In genomic region chr11:26575946-26576345, GRCh38 we compare ENCODE assay signal across 22 cellular contexts. TPM values are rescaled to one million over a fixed set of nuclear protein-coding genes. Genes with fewer than 3 reads are reported as not detected.
DNase-seq lines count a peak whose midpoint lies in the region; ATAC-seq and TF ChIP-seq lines count a peak whose summit lies in the region.
"Had no signal": no experiment of that assay in that cellular context is flagged by ENCODE, and none has a peak within 500 bp of the region (broad histone marks: within the 10 kb centered on the region; RNA-seq: fewer than 3 reads in every experiment).

No MANE protein-coding gene starts in this region.

- no peak overlapping the region for H3K4me3 ChIP-seq in lower lobe of right lung
- H3K4me3 ChIP-seq: A549, GM12878 had no signal

- peak; percentile 66 to 70 for ATAC-seq in lower lobe of right lung
- no peak for ATAC-seq in GM21515 (IDR thresholded peaks at IDR 0.05; ENCODE audit: unreplicated experiment)
- ATAC-seq: A549, GM12878 had no signal

- no peaks in the 10 kb centered on the region for H3K9me3 ChIP-seq in lower lobe of right lung
- H3K9me3 ChIP-seq: A549, Caco-2, SK-N-SH had no signal

- H3K4me3 Mint-ChIP-seq in MCF 10A (ENCODE audit: unreplicated experiment): no peak overlapping the region
- H3K4me3 Mint-ChIP-seq: CD4-positive, alpha-beta T cell; HFFc6 had no signal

- no peaks in the 10 kb centered on the region for H3K36me3 ChIP-seq in lower lobe of right lung

- no TSS peak for BruUV-seq in MCF 10A (replicated peaks; lab: Mats Ljungman, UMichigan)

- no peak overlapping the region for H3K27ac ChIP-seq in lower lobe of right lung
- H3K27ac ChIP-seq: A549 had no signal

- no peak for TF ChIP-seq CTCF in MCF 10A (IDR thresholded peaks at IDR 0.05; ENCODE audit: unreplicated experiment)
- no peak for TF ChIP-seq CTCF in lower lobe of right lung (IDR thresholded peaks at IDR 0.05)

- no peaks in the 10 kb centered on the region for H3K27me3 ChIP-seq in lower lobe of right lung (ENCODE audit: low read depth)

- peaks cover 19% of the 10 kb centered on the region for H3K4me1 Mint-ChIP-seq in MCF 10A (ENCODE audit: insufficient read depth, unreplicated experiment)

- DNase-seq in NCI-H1105 (lab: John Stamatoyannopoulos, UW) (peak; percentile 32), MCF 10A (ENCODE audit: unreplicated experiment) (peak; percentile 61), fibroblast of gingiva (ENCODE audit: low read depth) (peak; percentile 29), lower lobe of right lung (no peak)
- no peak for DNase-seq in activated CD4-positive, CD25-positive, alpha-beta regulatory T cell (lab: John Stamatoyannopoulos, UW)
- DNase-seq in stimulated activated CD4-positive, alpha-beta T cell treated with anti-CD3 and anti-CD28 coated beads, Interleukin-2, amount 100 ng/mL, for 48 hours: no peak
- DNase-seq: Caco-2; CD4-positive, alpha-beta T cell; EL; HFFc6; NCI-H1092 treated with DMSO at 0.1 percent for 48 hours; NCI-H187; NCI-H2107; NCI-H226; NCI-H524; NK-92 treated with Interleukin-12 subunit alpha and Interleukin-12 subunit beta, amount 100 ng/mL, for 24 hours; SHP77; SK-N-SH had no signal

- H3K27me3 Mint-ChIP-seq in MCF 10A (ENCODE audit: insufficient read depth, unreplicated experiment): no peaks in the 10 kb centered on the region
- H3K27me3 Mint-ChIP-seq: CD4-positive, alpha-beta T cell had no signal

- CTCF ChIA-PET in MCF 10A (lab: Yijun Ruan, JAX): interaction anchor here (0.6 to 0.7 kb wide), 4 partner anchors 47 to 292 kb away, joined by 3 read pairs; no protein-coding TSS in a partner anchor

- no peaks in the 10 kb centered on the region for H3K36me3 Mint-ChIP-seq in MCF 10A (ENCODE audit: insufficient read depth, unreplicated experiment)

- H3K27ac Mint-ChIP-seq in MCF 10A (ENCODE audit: low read depth, unreplicated experiment): peak overlapping the region; percentile 23
- H3K27ac Mint-ChIP-seq: CD4-positive, alpha-beta T cell; HFFc6 had no signal

- no peaks in the 10 kb centered on the region for H3K4me1 ChIP-seq in lower lobe of right lung

- POLR2A ChIA-PET in MCF 10A (lab: Yijun Ruan, JAX): interaction anchor here (0.7 kb wide), 1 partner anchor 194 kb away, joined by 4 read pairs; no protein-coding TSS in a partner anchor

- intact Hi-C loops in MCF 10A (cut with micrococcal nuclease) (no loop called here), lower lobe of right lung (cut with DNase I) (no loop called here)

- no peaks in the 10 kb centered on the region for H3K9me3 Mint-ChIP-seq in MCF 10A (ENCODE audit: unreplicated experiment)
- H3K9me3 Mint-ChIP-seq: CD4-positive, alpha-beta T cell; HFFc6 had no signal

RNA-seq across cellular contexts. Expression of gene MUC15, which starts 3.9 kb away (rescaled TPM):
- total RNA-seq in MCF 10A (2022) (not detected in 2 replicates), lower lobe of right lung (22.6 TPM)
- total RNA-seq: CD4-positive, alpha-beta T cell; HFFc6; LHCN-M2 had no signal

Comparison
In these comparisons a context has a peak if more than half of its experiments do, and no peak if none do; other contexts are left out.
1. DNase-seq: peak in NCI-H1105 (single experiment), MCF 10A (single experiment) and fibroblast of gingiva (single experiment); none in lower lobe of right lung (single experiment), activated CD4-positive, CD25-positive, alpha-beta regulatory T cell (0 of 4) and stimulated activated CD4-positive, alpha-beta T cell treated with anti-CD3 and anti-CD28 coated beads, Interleukin-2, amount 100 ng/mL, for 48 hours (0 of 2).
2. RNA of gene MUC15, which starts 3.9 kb away (total RNA-seq): 22.6 TPM in lower lobe of right lung (single experiment); not detected in MCF 10A; every median in the first group is over 10 times any median in the second.